In the genomic region with DNA sequence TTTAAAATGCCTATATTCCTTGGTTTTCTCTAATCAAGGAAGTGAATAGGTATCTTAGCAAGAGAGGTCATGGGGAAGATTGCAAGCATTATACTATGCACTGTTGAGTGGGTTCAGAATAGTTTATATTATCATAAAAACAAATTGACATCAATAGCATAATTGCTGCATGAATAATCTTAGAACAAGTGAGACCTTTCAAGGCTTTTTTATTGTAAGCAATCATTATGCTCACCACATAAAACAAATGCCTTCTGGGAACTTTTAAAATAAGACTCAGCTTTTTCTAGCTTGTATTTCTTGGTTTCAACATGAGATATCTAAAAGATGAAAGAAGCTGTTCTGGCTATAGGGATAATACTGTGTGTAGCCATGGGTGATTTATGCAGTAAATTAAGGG, we compare ENCODE assay signal across 34 cellular contexts.
"Had no signal": no experiment of that assay in that cellular context is flagged by ENCODE, and none has a peak within 500 bp of the region (broad histone marks: within the 10 kb centered on the region; RNA-seq: fewer than 3 reads in every experiment).

No MANE protein-coding gene starts in this region.

- H3K4me1 ChIP-seq: breast epithelium, sigmoid colon, upper lobe of left lung, vagina had no signal

- H3K4me3 ChIP-seq: breast epithelium, psoas muscle, sigmoid colon, upper lobe of left lung, vagina had no signal

- DNase-seq: activated CD4-positive, alpha-beta T cell treated with anti-CD3 and anti-CD28 coated beads for 48 hours; activated CD4-positive, alpha-beta T cell treated with anti-CD3 and anti-CD28 coated beads, Interleukin-2, amount 50 U/mL, for 48 hours; activated CD8-positive, alpha-beta memory T cell treated with anti-CD3 and anti-CD28 coated beads for 24 hours; activated effector memory CD4-positive, alpha-beta T cell treated with Interleukin-2 at 50 U/mL for 16 hours; activated naive CD4-positive, alpha-beta T cell treated with Interleukin-2 at 50 U/mL for 16 hours; activated naive CD8-positive, alpha-beta T cell treated with anti-CD3 and anti-CD28 coated beads, Interleukin-2, amount 10 ng/mL, durations not matched to agents 7 days and 5 days; central memory CD4-positive, alpha-beta T cell; endodermal cell; glutamatergic neuron; kidney; left colon; mammary epithelial cell; nucleus accumbens; psoas muscle; sigmoid colon; small intestine; stimulated activated CD4-positive, alpha-beta T cell treated with anti-CD3 and anti-CD28 coated beads, Interleukin-1b, Interleukin-23, amount 100 ng/mL, for 48 hours; stimulated activated CD4-positive, alpha-beta T cell treated with anti-CD3 and anti-CD28 coated beads, Interleukin-4, amount 100 ng/mL, for 4 hours; stimulated activated CD8-positive, alpha-beta memory T cell treated with anti-CD3 and anti-CD28 coated beads, Interleukin-4, amount 100 ng/mL, for 48 hours; stimulated activated naive CD8-positive, alpha-beta T cell treated with anti-CD3 and anti-CD28 coated beads, Interleukin-15, amount 100 ng/mL, for 72 hours; substantia nigra; T1000; upper lobe of left lung; WERI-Rb-1 had no signal

- H3K27ac Mint-ChIP-seq: activated naive CD8-positive, alpha-beta T cell treated with anti-CD3 and anti-CD28 coated beads, Interleukin-2, amount 10 ng/mL, durations not matched to agents 7 days and 5 days; dendritic cell treated with granulocyte-macrophage colony-stimulating factor and Interleukin-4, amounts not matched to agents 40 ng/mL and 50 ng/mL, for 4 days; endodermal cell; stimulated activated memory B cell treated with anti-CD40 and anti-IgM and Interleukin-4, amounts not matched to agents 10 μg/mL and 1 μg/mL and 100 μg/mL, for 72 hours; stimulated activated naive CD8-positive, alpha-beta T cell treated with anti-CD3 and anti-CD28 coated beads, Interleukin-15, amount 100 ng/mL, for 72 hours had no signal

- H3K79me2 ChIP-seq: parathyroid adenoma had no signal

- H3K27ac ChIP-seq: breast epithelium, parathyroid adenoma, psoas muscle, sigmoid colon, upper lobe of left lung, vagina, WERI-Rb-1 had no signal

- ATAC-seq: activated CD4-positive, CD25-positive, alpha-beta regulatory T cell treated with anti-CD3 and anti-CD28 coated beads, Interleukin-2, amount 50 U/mL, for 24 hours; esophagus mucosa; left colon; psoas muscle; stimulated activated memory B cell treated with anti-CD40 and anti-IgM and Interleukin-4, amounts not matched to agents 10 μg/mL and 1 μg/mL and 100 μg/mL, for 72 hours; stimulated activated naive CD8-positive, alpha-beta T cell treated with anti-CD3 and anti-CD28 coated beads, Interleukin-15, amount 100 ng/mL, for 72 hours had no signal

- H3K27me3 Mint-ChIP-seq: dendritic cell treated with granulocyte-macrophage colony-stimulating factor and Interleukin-4, amounts not matched to agents 40 ng/mL and 50 ng/mL, for 4 days had no signal

- H3K9ac ChIP-seq: parathyroid adenoma had no signal

- H3K4me3 Mint-ChIP-seq: activated naive CD8-positive, alpha-beta T cell treated with anti-CD3 and anti-CD28 coated beads, Interleukin-2, amount 10 ng/mL, durations not matched to agents 7 days and 5 days; dendritic cell treated with granulocyte-macrophage colony-stimulating factor and Interleukin-4, amounts not matched to agents 40 ng/mL and 50 ng/mL, for 4 days; endodermal cell; neural crest cell; stimulated activated memory B cell treated with anti-CD40 and anti-IgM and Interleukin-4, amounts not matched to agents 10 μg/mL and 1 μg/mL and 100 μg/mL, for 72 hours; stimulated activated naive CD8-positive, alpha-beta T cell treated with anti-CD3 and anti-CD28 coated beads, Interleukin-15, amount 100 ng/mL, for 72 hours had no signal

- H3K27me3 ChIP-seq: sigmoid colon, upper lobe of left lung, vagina had no signal

- H3K36me3 ChIP-seq: breast epithelium, sigmoid colon, upper lobe of left lung, vagina, WERI-Rb-1 had no signal

- H2AFZ ChIP-seq: parathyroid adenoma had no signal

- FAIRE-seq: astrocyte, frontal cortex, kidney, small intestine had no signal

- H3K9me3 ChIP-seq: breast epithelium, psoas muscle, sigmoid colon, upper lobe of left lung, vagina had no signal

- H3K9me3 Mint-ChIP-seq: activated naive CD8-positive, alpha-beta T cell treated with anti-CD3 and anti-CD28 coated beads, Interleukin-2, amount 10 ng/mL, durations not matched to agents 7 days and 5 days; dendritic cell treated with granulocyte-macrophage colony-stimulating factor and Interleukin-4, amounts not matched to agents 40 ng/mL and 50 ng/mL, for 4 days; endodermal cell; neural crest cell; stimulated activated memory B cell treated with anti-CD40 and anti-IgM and Interleukin-4, amounts not matched to agents 10 μg/mL and 1 μg/mL and 100 μg/mL, for 72 hours; stimulated activated naive CD8-positive, alpha-beta T cell treated with anti-CD3 and anti-CD28 coated beads, Interleukin-15, amount 100 ng/mL, for 72 hours had no signal

- H3K36me3 Mint-ChIP-seq: activated naive CD8-positive, alpha-beta T cell treated with anti-CD3 and anti-CD28 coated beads, Interleukin-2, amount 10 ng/mL, durations not matched to agents 7 days and 5 days; stimulated activated memory B cell treated with anti-CD40 and anti-IgM and Interleukin-4, amounts not matched to agents 10 μg/mL and 1 μg/mL and 100 μg/mL, for 72 hours had no signal

- H3K4me1 Mint-ChIP-seq: endodermal cell had no signal
